Comparison of ENCODE assay signal across 23 cellular contexts in genomic region chr4:141610365-141610764, GRCh38.
"Had no signal": no experiment of that assay in that cellular context is flagged by ENCODE, and none has a peak within 500 bp of the region (broad histone marks: within the 10 kb centered on the region; RNA-seq: fewer than 3 reads in every experiment).

No MANE protein-coding gene starts in this region.

- H3K9me3 Mint-ChIP-seq: mesothelial cell of epicardium had no signal

- H3K36me3 ChIP-seq: esophagus muscularis mucosa, gastroesophageal sphincter, heart left ventricle, lower lobe of right lung had no signal

- H3K36me3 Mint-ChIP-seq: immature natural killer cell, mesothelial cell of epicardium, naive B cell had no signal

- ATAC-seq: foreskin keratinocyte, gastroesophageal sphincter, heart left ventricle, left colon, left lobe of liver, left ventricle myocardium superior, lower lobe of right lung, mucosa of descending colon had no signal

- H3K27me3 ChIP-seq: dorsolateral prefrontal cortex, esophagus muscularis mucosa, gastroesophageal sphincter, heart left ventricle, hepatocyte had no signal

- H3K27ac ChIP-seq: coronary artery, dorsolateral prefrontal cortex, esophagus muscularis mucosa, foreskin keratinocyte, gastroesophageal sphincter, heart left ventricle, hepatocyte, lower lobe of right lung had no signal

- H3K9me3 ChIP-seq: esophagus muscularis mucosa, gastroesophageal sphincter, heart left ventricle, lower lobe of right lung, mucosa of descending colon had no signal

- H2AFZ ChIP-seq: hepatocyte had no signal

- H3K4me3 ChIP-seq: coronary artery, dorsolateral prefrontal cortex, esophagus muscularis mucosa, gastroesophageal sphincter, heart left ventricle, hepatocyte, lower lobe of right lung, mucosa of descending colon had no signal

- H3K27ac Mint-ChIP-seq: immature natural killer cell, mesothelial cell of epicardium, naive B cell had no signal

- DNase-seq: dermis blood vessel endothelial cell; dorsolateral prefrontal cortex; effector CD4-positive, alpha-beta T cell; effector memory CD4-positive, alpha-beta T cell; foreskin keratinocyte; heart left ventricle; hypothalamus; immature natural killer cell; islet precursor cell; kidney; kidney glomerular epithelial cell; left colon; left ventricle myocardium superior; lower lobe of right lung; mesenchymal stem cell; mucosa of descending colon; naive B cell had no signal

- H3K4me2 ChIP-seq: hepatocyte had no signal

- H3K79me2 ChIP-seq: hepatocyte had no signal

- H3K27me3 Mint-ChIP-seq: naive B cell had no signal

- H3K4me3 Mint-ChIP-seq: immature natural killer cell, mesothelial cell of epicardium, naive B cell had no signal

- H3K4me1 ChIP-seq: esophagus muscularis mucosa, foreskin keratinocyte, gastroesophageal sphincter, heart left ventricle, lower lobe of right lung had no signal
